Comparison of ENCODE assay signal across 20 cellular contexts in the genomic region with DNA sequence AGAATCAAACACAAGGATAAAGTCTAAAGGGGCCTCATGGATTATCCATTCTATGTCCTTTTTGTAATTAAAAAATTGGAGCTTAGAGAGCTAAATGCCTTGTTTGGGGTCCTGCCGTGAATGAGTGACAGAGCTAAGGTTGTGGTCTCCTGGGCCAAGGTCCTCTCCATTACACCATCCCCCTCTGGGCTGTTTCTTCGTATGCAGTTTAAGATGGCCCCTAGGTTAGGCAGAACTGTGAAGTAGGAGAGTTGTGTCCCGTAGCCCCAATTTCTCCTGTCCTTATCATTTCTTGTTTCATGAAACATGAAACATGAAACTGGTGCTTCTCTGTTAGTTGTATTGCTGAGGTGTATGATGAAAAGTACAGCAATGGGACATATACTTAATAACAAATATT. TPM values are rescaled to one million over a fixed set of nuclear protein-coding genes. Genes with fewer than 3 reads are reported as not detected.
DNase-seq lines count a peak whose midpoint lies in the region; ATAC-seq and TF ChIP-seq lines count a peak whose summit lies in the region.
"Had no signal": no experiment of that assay in that cellular context is flagged by ENCODE, and none has a peak within 500 bp of the region (broad histone marks: within the 10 kb centered on the region; RNA-seq: fewer than 3 reads in every experiment).

No MANE protein-coding gene starts in this region.

- H3K4me1 Mint-ChIP-seq in chondrocyte (ENCODE audit: low read depth), result peaks cover 64% of the 10 kb centered on the region
- peaks cover 32% of the 10 kb centered on the region for H3K4me1 Mint-ChIP-seq in nephron
- peaks cover 22% of the 10 kb centered on the region for H3K4me1 Mint-ChIP-seq in type B pancreatic cell (ENCODE audit: unreplicated experiment)

- DNase-seq in left ventricle myocardium superior (no peak), left cardiac atrium (no peak), chondrocyte (ENCODE audit: low spot score) (no peak), transverse colon (no peak), type B pancreatic cell (ENCODE audit: extremely low spot score, unreplicated experiment) (no peak)
- DNase-seq in NK-92 treated with Interleukin-12 subunit alpha and Interleukin-12 subunit beta, amount 100 ng/mL, for 24 hours (lab: John Stamatoyannopoulos, UW), result no peak
- DNase-seq in activated naive CD4-positive, alpha-beta T cell treated with anti-CD3 and anti-CD28 coated beads, Interleukin-2, amount 50 U/mL, for 16 hours, result no peak
- DNase-seq: effector CD8-positive, alpha-beta T cell; H9; NCI-H1092 treated with DMSO at 0.1 percent for 48 hours; NCI-H69; Peyer's patch; stimulated activated CD4-positive, alpha-beta T cell treated with anti-CD3 and anti-CD28 coated beads, Interleukin-15, amount 100 ng/mL, for 24 hours; stimulated activated naive CD4-positive, alpha-beta T cell treated with Interleukin-2 at 50 U/mL for 16 hours; uterus had no signal

- TF ChIP-seq CTCF in chondrocyte (IDR thresholded peaks at IDR 0.05), result no peak
- no peak for TF ChIP-seq CTCF in nephron (IDR thresholded peaks at IDR 0.05; ENCODE audit: unreplicated experiment in 3 of 3)
- no peak for TF ChIP-seq CTCF in transverse colon (IDR thresholded peaks at IDR 0.05)
- no peak for TF ChIP-seq CTCF in type B pancreatic cell (conservative IDR thresholded peaks at IDR 0.05)

- peaks cover 2% of the 10 kb centered on the region for H3K36me3 Mint-ChIP-seq in chondrocyte (ENCODE audit: low read depth)
- no peaks in the 10 kb centered on the region for H3K36me3 Mint-ChIP-seq in nephron (ENCODE audit: low read depth)
- H3K36me3 Mint-ChIP-seq in type B pancreatic cell, result no peaks in the 10 kb centered on the region
- H3K36me3 Mint-ChIP-seq: activated naive CD8-positive, alpha-beta T cell had no signal

- no peak for TF ChIP-seq POLR2A in transverse colon (IDR thresholded peaks at IDR 0.05)

- H3K4me3 Mint-ChIP-seq in chondrocyte (ENCODE audit: unreplicated experiment) (no peak overlapping the region), nephron (no peak overlapping the region), type B pancreatic cell (no peak overlapping the region)
- H3K4me3 Mint-ChIP-seq: activated naive CD8-positive, alpha-beta T cell; H9 had no signal

- intact Hi-C loops in left ventricle myocardium superior (cut with micrococcal nuclease) (no loop called here), left cardiac atrium (cut with DNase I) (no loop called here), transverse colon (cut with DNase I; ENCODE audit: low total_unique reads) (no loop called here)

- H3K27me3 Mint-ChIP-seq in chondrocyte (ENCODE audit: low read depth) (no peaks in the 10 kb centered on the region), nephron (ENCODE audit: low read depth) (no peaks in the 10 kb centered on the region), type B pancreatic cell (no peaks in the 10 kb centered on the region)
- H3K27me3 Mint-ChIP-seq: activated naive CD8-positive, alpha-beta T cell; progenitor cell of endocrine pancreas had no signal

- no peak overlapping the region for H3K4me3 ChIP-seq in transverse colon
- H3K4me3 ChIP-seq: cardiac muscle cell, Peyer's patch, uterus had no signal

- no peaks in the 10 kb centered on the region for H3K9me3 ChIP-seq in transverse colon
- H3K9me3 ChIP-seq: Peyer's patch, uterus had no signal

- no peaks in the 10 kb centered on the region for H3K27me3 ChIP-seq in transverse colon
- H3K27me3 ChIP-seq: Peyer's patch, uterus had no signal

- TF ChIP-seq EP300 in transverse colon (IDR thresholded peaks at IDR 0.05; ENCODE audit: low read depth), result no peak

- no peaks in the 10 kb centered on the region for H3K9me3 Mint-ChIP-seq in chondrocyte (ENCODE audit: low read depth)
- H3K9me3 Mint-ChIP-seq in nephron, result no peaks in the 10 kb centered on the region
- H3K9me3 Mint-ChIP-seq in type B pancreatic cell, result no peaks in the 10 kb centered on the region
- H3K9me3 Mint-ChIP-seq: H9 had no signal

- ATAC-seq in left ventricle myocardium superior (peak; percentile 34), left cardiac atrium (no peak)

- H3K36me3 ChIP-seq in transverse colon, result no peaks in the 10 kb centered on the region
- H3K36me3 ChIP-seq: cardiac muscle cell, Peyer's patch, uterus had no signal

- 67 to 85% methylated on average over 1 to 3 of the region's 3 CpGs for WGBS in transverse colon (ENCODE audit: low coverage in 1 of 2), 2 donors

- in situ Hi-C loops in transverse colon (cut with MboI; ENCODE audit: low pct_ligation_motif_present in 1 of 4, low pct_unique_long_range_greater_than_20kb in 1 of 4, low sequenced_read_pairs in 3 of 4), result no loop called here

- peak overlapping the region; percentile 76 for H3K27ac Mint-ChIP-seq in chondrocyte (ENCODE audit: unreplicated experiment)
- peak overlapping the region; percentile 67 to 86 (median 84) for H3K27ac Mint-ChIP-seq in nephron
- H3K27ac Mint-ChIP-seq in type B pancreatic cell, result no peak overlapping the region
- H3K27ac Mint-ChIP-seq: activated naive CD8-positive, alpha-beta T cell; progenitor cell of endocrine pancreas had no signal

- H3K27ac ChIP-seq in transverse colon, result peak overlapping the region in 3 of 4 donors; percentile 17 to 58 (median 51)
- H3K27ac ChIP-seq: C4-2B, cardiac muscle cell had no signal

- H3K4me1 ChIP-seq in transverse colon, result peaks cover 0 to 26% (median 8%) of the 10 kb centered on the region in 4 donors
- H3K4me1 ChIP-seq: uterus had no signal

RNA-seq across cellular contexts. Expression of a gene that starts 32.9 kb away (rescaled TPM):
- total RNA-seq in left ventricle myocardium superior (26.0 TPM), left cardiac atrium (100 to 1,000 TPM in 1 of 2 donors, 10 to 100 TPM in 1; 29.6 to 101 TPM), chondrocyte (99.5 to 194 TPM (median 184 TPM) in 3 replicates), transverse colon (100 to 1,000 TPM in 1 of 4 donors, 10 to 100 TPM in 3; 73.7 to 134 (median 80.7) TPM), type B pancreatic cell (ENCODE audit: low replicate concordance) (24.4 and 30.3 TPM in 2 replicates)
